In the genomic region with DNA sequence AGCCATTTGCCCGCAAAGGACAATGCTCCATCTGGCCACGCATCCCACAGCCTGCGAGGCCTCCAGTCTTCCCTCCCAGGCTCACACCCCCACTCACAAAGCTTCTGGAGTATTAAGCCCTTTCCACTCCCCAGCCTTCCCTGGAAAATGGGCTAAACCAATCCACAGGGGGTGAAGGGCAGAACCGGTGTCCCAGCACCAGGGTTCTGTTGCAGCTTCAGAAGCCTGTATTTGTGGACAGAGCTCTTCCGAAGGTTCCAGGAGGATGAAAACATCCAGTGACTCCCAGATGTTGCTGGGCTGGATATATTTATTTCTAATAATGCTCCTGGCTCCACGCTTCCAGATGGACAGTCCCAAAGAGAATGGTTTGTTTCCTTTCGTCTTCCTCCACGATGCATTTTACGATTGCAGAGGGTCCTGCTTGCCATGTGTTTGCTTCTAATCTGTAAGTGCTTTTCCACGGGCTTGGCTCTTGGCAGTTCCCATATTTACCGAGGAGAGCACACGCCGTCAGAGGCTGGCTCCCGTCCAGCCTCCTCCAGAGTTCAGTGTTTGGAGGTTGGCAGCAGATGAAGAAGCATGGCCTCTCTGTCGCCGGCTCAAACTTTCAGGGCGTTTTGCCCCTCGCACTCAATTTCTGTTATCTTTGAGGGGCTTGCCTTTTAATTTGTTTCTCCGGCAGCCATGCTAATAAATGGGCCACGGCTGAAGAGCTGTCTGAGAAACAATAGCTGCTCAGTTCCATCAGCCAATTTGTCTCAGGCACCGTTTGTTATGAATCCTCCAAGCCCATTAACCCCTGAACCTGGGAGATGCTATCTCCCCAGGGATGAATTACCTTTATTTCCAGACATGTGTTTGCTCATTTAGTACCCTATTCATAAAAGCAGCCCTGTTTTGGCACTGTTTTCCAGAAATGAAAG, we compare ENCODE assay signal across 9 cellular contexts.
DNase-seq lines count a peak whose midpoint lies in the region; ATAC-seq and TF ChIP-seq lines count a peak whose summit lies in the region.
"Had no signal": no experiment of that assay in that cellular context is flagged by ENCODE, and none has a peak within 500 bp of the region (broad histone marks: within the 10 kb centered on the region; RNA-seq: fewer than 3 reads in every experiment).

No MANE protein-coding gene starts in this region.

- no peaks in the 10 kb centered on the region for H3K36me3 Mint-ChIP-seq in activated T-helper 17 cell treated with anti-CD3 and anti-CD28 coated beads, Interleukin-2, amount 50 U/mL, for 72 hours (ENCODE audit: low read depth)
- no peaks in the 10 kb centered on the region for H3K36me3 Mint-ChIP-seq in CD4-positive, alpha-beta memory T cell

- POLR2A ChIA-PET in CD4-positive, alpha-beta memory T cell (lab: Charles Lee; ENCODE audit: partially characterized antibody) = no interaction called here

- no peaks in the 10 kb centered on the region for H3K27me3 ChIP-seq in esophagus squamous epithelium
- no peaks in the 10 kb centered on the region for H3K27me3 ChIP-seq in CD4-positive, alpha-beta memory T cell (ENCODE audit: insufficient read depth, low read length)
- H3K27me3 ChIP-seq: cardiac muscle cell had no signal

- intact Hi-C loops in esophagus squamous epithelium (cut with DNase I) (no loop called here), posterior cingulate gyrus (cut with DNase I) (loop anchor here (10.0 kb wide), 1 partner anchor 198 kb away; no protein-coding TSS in a partner anchor)
- intact Hi-C loops in CD4-positive, alpha-beta memory T cell (cut with micrococcal nuclease) = no loop called here

- DNase-seq in DMS79 (lab: John Stamatoyannopoulos, UW) (peak; percentile 58), NCI-H748 (lab: John Stamatoyannopoulos, UW; ENCODE audit: unreplicated experiment) (peak; percentile 97), esophagus squamous epithelium (lab: John Stamatoyannopoulos, UW) (no peak), posterior cingulate gyrus (peak; percentile 27 to 94 (median 56)), hepatic stellate cell (ENCODE audit: low spot score) (no peak)
- no peak for DNase-seq in activated CD4-positive, alpha-beta T cell treated with anti-CD3 and anti-CD28 coated beads for 1 hour
- no peak for DNase-seq in CD4-positive, alpha-beta memory T cell

- peaks cover 6% of the 10 kb centered on the region for H3K9me3 Mint-ChIP-seq in activated T-helper 17 cell treated with anti-CD3 and anti-CD28 coated beads, Interleukin-2, amount 50 U/mL, for 72 hours
- no peaks in the 10 kb centered on the region for H3K9me3 Mint-ChIP-seq in CD4-positive, alpha-beta memory T cell

- no peak overlapping the region for H3K4me3 Mint-ChIP-seq in activated T-helper 17 cell treated with anti-CD3 and anti-CD28 coated beads, Interleukin-2, amount 50 U/mL, for 72 hours
- H3K4me3 Mint-ChIP-seq in CD4-positive, alpha-beta memory T cell = no peak overlapping the region

- ATAC-seq in activated T-helper 17 cell treated with anti-CD3 and anti-CD28 coated beads, Interleukin-2, amount 50 U/mL, for 72 hours (replicated peaks) = no peak

- H3K4me3 ChIP-seq in esophagus squamous epithelium = peak overlapping the region in 3 of 4 donors; percentile 18 to 52 (median 26)
- no peak overlapping the region for H3K4me3 ChIP-seq in CD4-positive, alpha-beta memory T cell (ENCODE audit: low read length in 2 of 2)
- H3K4me3 ChIP-seq: cardiac muscle cell had no signal

- H3K27ac Mint-ChIP-seq in activated T-helper 17 cell treated with anti-CD3 and anti-CD28 coated beads, Interleukin-2, amount 50 U/mL, for 72 hours = no peak overlapping the region
- no peak overlapping the region for H3K27ac Mint-ChIP-seq in CD4-positive, alpha-beta memory T cell

- no peaks in the 10 kb centered on the region for H3K36me3 ChIP-seq in esophagus squamous epithelium
- no peaks in the 10 kb centered on the region for H3K36me3 ChIP-seq in CD4-positive, alpha-beta memory T cell (ENCODE audit: insufficient read depth, low read length)
- H3K36me3 ChIP-seq: cardiac muscle cell had no signal

- H3K4me1 ChIP-seq in esophagus squamous epithelium = peaks cover 0 to 37% (median 21%) of the 10 kb centered on the region in 3 donors
- no peaks in the 10 kb centered on the region for H3K4me1 ChIP-seq in CD4-positive, alpha-beta memory T cell (ENCODE audit: insufficient read depth, low read length)

- H3K27me3 Mint-ChIP-seq in activated T-helper 17 cell treated with anti-CD3 and anti-CD28 coated beads, Interleukin-2, amount 50 U/mL, for 72 hours = peaks cover 12% of the 10 kb centered on the region
- peaks cover 0 to 3% of the 10 kb centered on the region in 2 donors for H3K27me3 Mint-ChIP-seq in CD4-positive, alpha-beta memory T cell

- H3K27ac ChIP-seq in esophagus squamous epithelium = peak overlapping the region; percentile 14 to 74 (median 68)
- H3K27ac ChIP-seq in CD4-positive, alpha-beta memory T cell (ENCODE audit: low read depth, low read length) = no peak overlapping the region
- H3K27ac ChIP-seq: cardiac muscle cell had no signal

- 24 to 34% methylated on average over 16 to 18 of the region's 21 CpGs for WGBS in esophagus squamous epithelium, 2 donors

- H3K9me3 ChIP-seq in esophagus squamous epithelium = no peaks in the 10 kb centered on the region
- H3K9me3 ChIP-seq in CD4-positive, alpha-beta memory T cell (ENCODE audit: control insufficient read depth in 1 of 2, low read length in 2 of 2) = no peaks in the 10 kb centered on the region

- H3K4me1 Mint-ChIP-seq in activated T-helper 17 cell treated with anti-CD3 and anti-CD28 coated beads, Interleukin-2, amount 50 U/mL, for 72 hours = peaks cover under 1% of the 10 kb centered on the region
- peaks cover 0 to 2% (median 0%) of the 10 kb centered on the region in 4 donors for H3K4me1 Mint-ChIP-seq in CD4-positive, alpha-beta memory T cell

- no peak for TF ChIP-seq CTCF in esophagus squamous epithelium (IDR thresholded peaks at IDR 0.05)

- TF ChIP-seq POLR2A in esophagus squamous epithelium (IDR thresholded peaks at IDR 0.05) = no peak

- CTCF ChIA-PET in CD4-positive, alpha-beta memory T cell (lab: Charles Lee; ENCODE audit: partially characterized antibody) = no interaction called here

Comparison
In these comparisons a context has a peak if more than half of its experiments do, and no peak if none do; other contexts are left out.
1. DNase-seq: peak in DMS79 (single experiment), NCI-H748 (single experiment) and posterior cingulate gyrus (10 of 10); none in esophagus squamous epithelium (single experiment), hepatic stellate cell (single experiment), activated CD4-positive, alpha-beta T cell treated with anti-CD3 and anti-CD28 coated beads for 1 hour (single experiment) and CD4-positive, alpha-beta memory T cell (0 of 5).
2. H3K4me3 ChIP-seq: peak in esophagus squamous epithelium (3 of 4); none in CD4-positive, alpha-beta memory T cell (0 of 2).